In the genomic region with DNA sequence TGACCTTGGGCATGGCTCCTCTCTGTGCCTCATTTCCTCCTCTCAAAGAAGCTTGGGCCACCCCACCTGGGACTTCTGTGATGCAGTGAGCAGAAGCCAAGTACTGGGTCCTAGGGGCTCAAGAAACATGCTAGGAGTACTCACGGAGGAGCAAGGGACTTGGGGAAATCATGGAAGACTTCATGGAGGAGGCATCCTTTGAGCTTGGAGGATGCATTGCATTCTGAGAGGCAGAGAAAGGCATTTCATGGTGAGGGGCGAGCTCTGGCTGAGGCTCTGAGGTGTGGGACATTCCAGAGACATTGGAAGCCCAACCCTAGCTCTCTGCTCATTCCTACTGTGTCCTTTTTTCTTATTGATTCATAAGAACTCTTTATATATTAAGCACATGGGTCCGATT, we compare ENCODE assay signal across 4 cellular contexts. TPM values are rescaled to one million over a fixed set of nuclear protein-coding genes. Genes with fewer than 3 reads are reported as not detected.
"Had no signal": no experiment of that assay in that cellular context is flagged by ENCODE, and none has a peak within 500 bp of the region (broad histone marks: within the 10 kb centered on the region; RNA-seq: fewer than 3 reads in every experiment).

No MANE protein-coding gene starts in this region.

RNA-seq across cellular contexts. Expression of gene KCNJ12, which starts 26.8 kb away (rescaled TPM):
- total RNA-seq: activated B cell treated with CpG ODN at 0.5 μM for 24 hours; activated CD4-positive, alpha-beta T cell treated with anti-CD3 and anti-CD28 coated beads, Interleukin-2, amount 10 ng/mL, durations not matched to agents 24 days and 14 days; activated CD8-positive, alpha-beta memory T cell treated with anti-CD3 and anti-CD28 coated beads, Interleukin-2, amount 10 ng/mL, durations not matched to agents 7 days and 5 days; activated T-helper 1 cell treated with anti-CD3 and anti-CD28 coated beads, Interleukin-12 subunit alpha, Interleukin-12 subunit beta, Interleukin-2, Interleukin-4 antibody, amounts not matched to agents 30 ng/mL and 10 ng/mL and 1 ng/mL, durations not matched to agents 14 hours and 24 hours and 36 hours had no signal
